Comparison of ENCODE assay signal across 7 cellular contexts in genomic region chr6:56849876-56850275, GRCh38.
DNase-seq lines count a peak whose midpoint lies in the region; ATAC-seq and TF ChIP-seq lines count a peak whose summit lies in the region.

No MANE protein-coding gene starts in this region.

- H3K27ac ChIP-seq in subcutaneous abdominal adipose tissue (ENCODE audit: low read depth, low read length): peak overlapping the region; percentile 74

- H3K36me3 ChIP-seq in subcutaneous abdominal adipose tissue (ENCODE audit: control insufficient read depth in 5 of 5, insufficient read depth in 5 of 5, low read length in 5 of 5): no peaks in the 10 kb centered on the region

- TF ChIP-seq POLR2A in erythroblast (IDR thresholded peaks at IDR 0.05; ENCODE audit: low read length): no peak

- no peaks in the 10 kb centered on the region for H3K27me3 ChIP-seq in subcutaneous abdominal adipose tissue (ENCODE audit: control insufficient read depth in 5 of 5, insufficient read depth in 4 of 5, low read length in 5 of 5)

- no peaks in the 10 kb centered on the region for H3K9me3 ChIP-seq in subcutaneous abdominal adipose tissue (ENCODE audit: control insufficient read depth in 5 of 5, low read length in 5 of 5)

- H3K4me1 ChIP-seq in subcutaneous abdominal adipose tissue (ENCODE audit: control insufficient read depth in 5 of 5, insufficient read depth in 5 of 5, low read length in 5 of 5): peaks cover 0 to 34% (median 12%) of the 10 kb centered on the region in 5 donors

- peak overlapping the region; percentile 87 for H3K4me3 Mint-ChIP-seq in activated T-helper 17 cell treated with anti-CD3 and anti-CD28 coated beads, Interleukin-2, amount 50 U/mL, for 72 hours

- DNase-seq in hypothalamus (lab: John Stamatoyannopoulos, UW) (peak in 38 of 51 donors; percentile 3 to 77 (median 45)), erythroblast (lab: John Stamatoyannopoulos, UW) (no peak)

- ATAC-seq in GM21717 (IDR thresholded peaks at IDR 0.05; ENCODE audit: unreplicated experiment): peak; percentile 41
- peak; percentile 23 for ATAC-seq in activated T-helper 17 cell treated with anti-CD3 and anti-CD28 coated beads, Interleukin-2, amount 50 U/mL, for 72 hours (replicated peaks)
- no peak for ATAC-seq in GM19467 (IDR thresholded peaks at IDR 0.05; ENCODE audit: unreplicated experiment)
- no peak for ATAC-seq in HG03442 (IDR thresholded peaks at IDR 0.05; ENCODE audit: unreplicated experiment)

- H3K9me3 Mint-ChIP-seq in activated T-helper 17 cell treated with anti-CD3 and anti-CD28 coated beads, Interleukin-2, amount 50 U/mL, for 72 hours: no peaks in the 10 kb centered on the region

- H3K9ac ChIP-seq in subcutaneous abdominal adipose tissue (ENCODE audit: low read length in 5 of 5): peak overlapping the region in 1 of 5 donors; percentile 4

- peaks cover 27% of the 10 kb centered on the region for H3K27me3 Mint-ChIP-seq in activated T-helper 17 cell treated with anti-CD3 and anti-CD28 coated beads, Interleukin-2, amount 50 U/mL, for 72 hours

- peak overlapping the region; percentile 6 for H3K27ac Mint-ChIP-seq in activated T-helper 17 cell treated with anti-CD3 and anti-CD28 coated beads, Interleukin-2, amount 50 U/mL, for 72 hours

- peak overlapping the region in 1 of 5 donors; percentile 78 for H3K4me3 ChIP-seq in subcutaneous abdominal adipose tissue (ENCODE audit: low read depth in 1 of 5, low read length in 5 of 5)

- peaks cover 6% of the 10 kb centered on the region for H3K36me3 Mint-ChIP-seq in activated T-helper 17 cell treated with anti-CD3 and anti-CD28 coated beads, Interleukin-2, amount 50 U/mL, for 72 hours (ENCODE audit: low read depth)

- H3K4me1 Mint-ChIP-seq in activated T-helper 17 cell treated with anti-CD3 and anti-CD28 coated beads, Interleukin-2, amount 50 U/mL, for 72 hours: peaks cover 10% of the 10 kb centered on the region

Comparison
In these comparisons a context has a peak if more than half of its experiments do, and no peak if none do; other contexts are left out.
1. ATAC-seq: peak in GM21717 (single experiment) and activated T-helper 17 cell treated with anti-CD3 and anti-CD28 coated beads, Interleukin-2, amount 50 U/mL, for 72 hours (single experiment); none in GM19467 (single experiment) and HG03442 (single experiment).
2. DNase-seq: peak in hypothalamus (38 of 51); none in erythroblast (0 of 2).